20 cellular contexts compared by ENCODE assay signal in the genomic region with DNA sequence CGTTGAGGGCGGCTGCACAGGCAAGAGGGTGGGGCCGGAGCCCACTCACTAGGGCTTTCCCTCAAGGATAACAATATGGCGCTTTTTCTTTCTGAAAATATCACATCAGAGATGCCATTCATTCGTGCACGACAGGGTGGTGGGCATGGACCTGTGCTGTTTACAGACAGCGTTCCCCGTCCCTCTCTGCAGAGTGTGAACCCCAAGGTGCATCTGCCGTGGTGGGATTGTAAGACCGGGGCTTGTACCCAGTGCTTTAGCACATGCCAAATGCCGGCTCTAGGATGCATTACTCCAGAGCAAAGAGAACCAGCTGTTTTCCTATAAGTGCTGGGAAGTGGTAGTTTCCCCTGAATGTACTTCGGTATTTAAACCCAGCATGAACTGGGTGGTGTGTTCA. TPM values are rescaled to one million over a fixed set of nuclear protein-coding genes. Genes with fewer than 3 reads are reported as not detected.
DNase-seq lines count a peak whose midpoint lies in the region; ATAC-seq and TF ChIP-seq lines count a peak whose summit lies in the region.
"Had no signal": no experiment of that assay in that cellular context is flagged by ENCODE, and none has a peak within 500 bp of the region (broad histone marks: within the 10 kb centered on the region; RNA-seq: fewer than 3 reads in every experiment).

No MANE protein-coding gene starts in this region.

- no peak overlapping the region for H3K9ac ChIP-seq in mesendoderm (ENCODE audit: low read length)
- H3K9ac ChIP-seq: BLaER1 had no signal

- no peak overlapping the region for H3K4ac ChIP-seq in mesendoderm (ENCODE audit: low read depth, low read length)

- DNase-seq in cardiac septum (ENCODE audit: low spot score) (peak; percentile 44), right cardiac atrium (no peak), mesendoderm (no peak), testis (peak; percentile 3), foreskin keratinocyte (no peak), LoVo (ENCODE audit: low spot score) (no peak), nucleus accumbens (lab: John Stamatoyannopoulos, UW) (no peak)
- DNase-seq: CD4-positive, alpha-beta memory T cell; DMS153; DMS79 treated with DMSO at 0.1 percent for 48 hours; GF-D8; HFFc6 had no signal

- no peaks in the 10 kb centered on the region for H3K36me3 ChIP-seq in mesendoderm (ENCODE audit: control insufficient read depth, insufficient read depth, low read length)
- no peaks in the 10 kb centered on the region for H3K36me3 ChIP-seq in testis (ENCODE audit: low read depth, missing control alignments)
- H3K36me3 ChIP-seq: BLaER1 had no signal

- TF ChIP-seq POLR2A in testis (IDR thresholded peaks at IDR 0.05): no peak

- H2BK5ac ChIP-seq in mesendoderm (ENCODE audit: low read length): no peak overlapping the region

- H4K5ac ChIP-seq in mesendoderm (ENCODE audit: low read length): no peak overlapping the region

- H3K56ac ChIP-seq in mesendoderm (ENCODE audit: low read length): no peak overlapping the region

- H2AK5ac ChIP-seq in mesendoderm (ENCODE audit: low read length): no peak overlapping the region

- no peak for ATAC-seq in right cardiac atrium
- no peak for ATAC-seq in foreskin keratinocyte
- ATAC-seq: A549, GM23338, HCT116 had no signal

- WGBS in right cardiac atrium: 83% methylated on average over 12 of the region's 12 CpGs
- no CpG with 5 or more reads among the region's 12 CpGs for WGBS in mesendoderm (ENCODE audit: extremely low coverage, insufficient coverage, low lambda C conversion rate)
- 89 to 100% methylated on average over 2 to 12 of the region's 12 CpGs for WGBS in testis, 2 donors

- H3K9me3 ChIP-seq in right cardiac atrium (ENCODE audit: control insufficient read depth, low read length) (no peaks in the 10 kb centered on the region), testis (no peaks in the 10 kb centered on the region)
- H3K9me3 ChIP-seq: A549, BLaER1 had no signal

- no peak overlapping the region for H3K4me2 ChIP-seq in mesendoderm (ENCODE audit: low read length)
- H3K4me2 ChIP-seq: A549, BLaER1, GM23338 had no signal

- H3K4me1 ChIP-seq in right cardiac atrium (ENCODE audit: control insufficient read depth, insufficient read depth, low read length) (peaks cover 6% of the 10 kb centered on the region), mesendoderm (ENCODE audit: control insufficient read depth, low read depth, low read length) (no peaks in the 10 kb centered on the region), testis (peaks cover 6% of the 10 kb centered on the region), foreskin keratinocyte (no peaks in the 10 kb centered on the region)

- H3K27ac ChIP-seq in right cardiac atrium (ENCODE audit: low read length): no peak overlapping the region
- H3K27ac ChIP-seq in cingulate gyrus (ENCODE audit: low read depth, low read length): peak overlapping the region; percentile 8
- H3K27ac ChIP-seq in mesendoderm (ENCODE audit: low read depth, low read length): no peak overlapping the region
- H3K27ac ChIP-seq in testis: no peak overlapping the region
- no peak overlapping the region for H3K27ac ChIP-seq in foreskin keratinocyte
- H3K27ac ChIP-seq: 22Rv1, A549, BLaER1 had no signal

- intact Hi-C loops in cardiac septum (cut with DNase I) (no loop called here), right cardiac atrium (cut with DNase I) (no loop called here), testis (cut with DNase I; ENCODE audit: low total_unique reads) (no loop called here)

- H3K79me1 ChIP-seq in mesendoderm (ENCODE audit: low read length): no peaks in the 10 kb centered on the region

- TF ChIP-seq CTCF in testis (IDR thresholded peaks at IDR 0.05): no peak
- no peak for TF ChIP-seq CTCF in foreskin keratinocyte (conservative IDR thresholded peaks at IDR 0.05)

- no peak overlapping the region for H2BK120ac ChIP-seq in mesendoderm (ENCODE audit: low read depth, low read length)

- H4K8ac ChIP-seq in mesendoderm (ENCODE audit: low read depth, low read length): no peak overlapping the region

- H3K27me3 ChIP-seq in right cardiac atrium (ENCODE audit: control insufficient read depth, insufficient read depth) (no peaks in the 10 kb centered on the region), mesendoderm (ENCODE audit: insufficient read depth, low read length, poor library complexity) (no peaks in the 10 kb centered on the region), testis (no peaks in the 10 kb centered on the region), foreskin keratinocyte (no peaks in the 10 kb centered on the region)
- H3K27me3 ChIP-seq: BLaER1 had no signal

- peak overlapping the region; percentile 66 for H3K23ac ChIP-seq in mesendoderm (ENCODE audit: low read length)

- no peaks in the 10 kb centered on the region for H3K79me2 ChIP-seq in mesendoderm (ENCODE audit: control insufficient read depth, insufficient read depth, low read length)

- no peak overlapping the region for H3K4me3 ChIP-seq in right cardiac atrium (ENCODE audit: low read length)
- no peak overlapping the region for H3K4me3 ChIP-seq in mesendoderm (ENCODE audit: low read length)
- H3K4me3 ChIP-seq in testis: no peak overlapping the region
- H3K4me3 ChIP-seq: A549, BLaER1, GM23338 had no signal

- no peak overlapping the region for H3K18ac ChIP-seq in mesendoderm (ENCODE audit: low read length)

- H2BK15ac ChIP-seq in mesendoderm (replicated peaks; ENCODE audit: low read depth): no peak overlapping the region

RNA-seq across cellular contexts. Expression of gene CHDH, which starts 37.0 kb away (rescaled TPM):
- total RNA-seq in cardiac septum (0.92 TPM), right cardiac atrium (1 to 10 TPM; 4.6 to 8.2 (median 6.9) TPM), testis (10 to 100 TPM; 28.1 to 41.4 TPM), foreskin keratinocyte (0.03 and 0.07 TPM in 2 replicates)
- polyA plus RNA-seq in right cardiac atrium (2.2 TPM), testis (ENCODE audit: insufficient read depth, low read depth, low replicate concordance) (13.5 TPM), foreskin keratinocyte (0.01 and 0.02 TPM in 2 replicates)
- polyA plus RNA-seq in mesendoderm (2013, experiment 1 of 2): 2.1 TPM
- 2.1 TPM for polyA plus RNA-seq in mesendoderm (2013, experiment 2 of 2)
- total RNA-seq: HFFc6 had no signal
- polyA plus RNA-seq: CD14-positive monocyte had no signal

RNA-seq across cellular contexts. Expression of gene IL17RB, which starts 37.1 kb away (rescaled TPM):
- total RNA-seq in cardiac septum (0.08 TPM), right cardiac atrium (1 to 10 TPM; 1.4 to 2.9 (median 2.2) TPM), testis (10 to 100 TPM in 1 of 2 donors, 1 to 10 TPM in 1; 9.5 to 17.5 TPM), foreskin keratinocyte (not detected in 2 replicates)
- polyA plus RNA-seq in right cardiac atrium (1.3 TPM), testis (ENCODE audit: insufficient read depth, low read depth, low replicate concordance) (5.8 TPM), foreskin keratinocyte (0.03 TPM in 1 of 2 replicates, not detected in the other)
- polyA plus RNA-seq in mesendoderm (2013, experiment 1 of 2): 2.6 TPM
- 2.5 TPM for polyA plus RNA-seq in mesendoderm (2013, experiment 2 of 2)
- total RNA-seq: HFFc6 had no signal
- polyA plus RNA-seq: AG04450 had no signal

Comparison
In these comparisons a context has a peak if more than half of its experiments do, and no peak if none do; other contexts are left out.
1. DNase-seq: peak in cardiac septum (single experiment) and testis (single experiment); none in right cardiac atrium (0 of 3), mesendoderm (single experiment), foreskin keratinocyte (0 of 2), LoVo (single experiment) and nucleus accumbens (0 of 56).